28 cellular contexts compared by ENCODE assay signal in genomic region chr10:132122097-132122861, GRCh38. TPM values are rescaled to one million over a fixed set of nuclear protein-coding genes. Genes with fewer than 3 reads are reported as not detected.
"Had no signal": no experiment of that assay in that cellular context is flagged by ENCODE, and none has a peak within 500 bp of the region (broad histone marks: within the 10 kb centered on the region; RNA-seq: fewer than 3 reads in every experiment).

No MANE protein-coding gene starts in this region.

- H2AFZ ChIP-seq: hepatocyte had no signal

- H3K9me3 ChIP-seq: esophagus muscularis mucosa, gastroesophageal sphincter, heart left ventricle, left lung, neutrophil, pancreas, right atrium auricular region, sigmoid colon, testis, tibial artery had no signal

- H3K36me3 ChIP-seq: heart left ventricle, left lung, neutrophil, pancreas, right atrium auricular region, sigmoid colon, tibial artery had no signal

- H3K9me3 Mint-ChIP-seq: mesothelial cell of epicardium; naive thymus-derived CD4-positive, alpha-beta T cell; type B pancreatic cell had no signal

- H3K4me1 ChIP-seq: esophagus muscularis mucosa, foreskin keratinocyte, gastroesophageal sphincter, heart left ventricle, left lung, pancreas, right atrium auricular region, sigmoid colon, testis, tibial artery had no signal

- H3K4me3 ChIP-seq: coronary artery, esophagus muscularis mucosa, gastroesophageal sphincter, heart left ventricle, hepatocyte, left lung, lung, pancreas, right atrium auricular region, sigmoid colon, testis, tibial artery had no signal

- H3K27ac Mint-ChIP-seq: mesothelial cell of epicardium; naive thymus-derived CD4-positive, alpha-beta T cell; progenitor cell of endocrine pancreas; stimulated activated memory B cell treated with anti-CD40 and anti-IgM and Interleukin-4, amounts not matched to agents 10 μg/mL and 1 μg/mL and 100 μg/mL, for 72 hours; type B pancreatic cell had no signal

- H3K4me3 Mint-ChIP-seq: mesothelial cell of epicardium; naive thymus-derived CD4-positive, alpha-beta T cell; stimulated activated memory B cell treated with anti-CD40 and anti-IgM and Interleukin-4, amounts not matched to agents 10 μg/mL and 1 μg/mL and 100 μg/mL, for 72 hours; type B pancreatic cell had no signal

- H3K4me1 Mint-ChIP-seq: mesothelial cell of epicardium; naive thymus-derived CD4-positive, alpha-beta T cell; stimulated activated memory B cell treated with anti-CD40 and anti-IgM and Interleukin-4, amounts not matched to agents 10 μg/mL and 1 μg/mL and 100 μg/mL, for 72 hours had no signal

- FAIRE-seq: endothelial cell of umbilical vein, pancreas had no signal

- DNase-seq: dermis blood vessel endothelial cell; effector memory CD4-positive, alpha-beta T cell; foreskin keratinocyte; left cardiac atrium; mesenchymal stem cell; naive thymus-derived CD4-positive, alpha-beta T cell; sigmoid colon; stimulated activated CD4-positive, alpha-beta T cell treated with anti-CD3 and anti-CD28 coated beads, Interleukin-4, amount 100 ng/mL, for 4 hours; stimulated activated naive CD8-positive, alpha-beta T cell treated with anti-CD3 and anti-CD28 coated beads, Interleukin-15, Interleukin-2, amounts not matched to agents 100 U/mL and 50 U/mL, for 24 hours; substantia nigra; testis; tibial artery had no signal

- H3K36me3 Mint-ChIP-seq: mesothelial cell of epicardium; naive thymus-derived CD4-positive, alpha-beta T cell; stimulated activated memory B cell treated with anti-CD40 and anti-IgM and Interleukin-4, amounts not matched to agents 10 μg/mL and 1 μg/mL and 100 μg/mL, for 72 hours; type B pancreatic cell had no signal

- ATAC-seq: foreskin keratinocyte; gastroesophageal sphincter; left cardiac atrium; left lung; naive thymus-derived CD4-positive, alpha-beta T cell; pancreas; stimulated activated memory B cell treated with anti-CD40 and anti-IgM and Interleukin-4, amounts not matched to agents 10 μg/mL and 1 μg/mL and 100 μg/mL, for 72 hours; stimulated activated naive CD8-positive, alpha-beta T cell treated with anti-CD3 and anti-CD28 coated beads, Interleukin-15, Interleukin-2, amounts not matched to agents 100 U/mL and 50 U/mL, for 24 hours had no signal

- H3K4me2 ChIP-seq: hepatocyte had no signal

- H3K27me3 ChIP-seq: esophagus muscularis mucosa, foreskin keratinocyte, gastroesophageal sphincter, heart left ventricle, hepatocyte, pancreas, right atrium auricular region, sigmoid colon, testis, tibial artery had no signal

- H3K27ac ChIP-seq: coronary artery, esophagus muscularis mucosa, foreskin keratinocyte, gastroesophageal sphincter, heart left ventricle, hepatocyte, left lung, neutrophil, pancreas, right atrium auricular region, sigmoid colon, testis, tibial artery had no signal

RNA-seq across cellular contexts. Expression of gene JAKMIP3, which starts 56.5 kb away (rescaled TPM):
- total RNA-seq: dermis blood vessel endothelial cell, endothelial cell of umbilical vein, kidney epithelial cell had no signal
- polyA plus RNA-seq: foreskin keratinocyte had no signal
